ENCODE assay signal across 10 cellular contexts in the genomic region with DNA sequence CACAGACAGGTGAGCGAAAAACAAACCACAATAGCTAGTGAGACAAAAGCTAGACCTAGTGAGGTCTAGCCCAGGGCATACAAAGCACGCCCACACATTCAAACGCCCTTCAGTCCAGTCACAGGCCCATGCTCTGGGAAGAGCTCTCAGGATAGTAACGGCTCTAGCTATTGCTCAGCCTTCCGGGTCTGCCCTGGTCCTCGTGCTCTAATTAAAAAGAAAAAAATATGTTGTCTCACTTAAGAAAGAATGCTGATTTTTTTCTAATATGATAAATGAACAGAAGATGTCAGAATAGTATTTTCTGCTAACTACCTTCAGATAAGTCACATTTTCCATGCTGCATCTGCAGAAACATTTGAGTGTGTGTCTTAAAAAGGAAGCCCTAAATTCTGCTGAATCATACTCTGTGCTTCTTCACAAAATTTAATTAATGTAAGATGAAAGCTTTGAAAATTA.
DNase-seq lines count a peak whose midpoint lies in the region; TF ChIP-seq lines count a peak whose summit lies in the region.
"Had no signal": no experiment of that assay in that cellular context is flagged by ENCODE, and none has a peak within 500 bp of the region (broad histone marks: within the 10 kb centered on the region; RNA-seq: fewer than 3 reads in every experiment).

No MANE protein-coding gene starts in this region.

- H3K4me1 Mint-ChIP-seq in activated naive CD8-positive, alpha-beta T cell treated with anti-CD3 and anti-CD28 coated beads for 36 hours: peaks cover 34% of the 10 kb centered on the region

- TF ChIP-seq CTCF in GM13976 (IDR thresholded peaks at IDR 0.05; ENCODE audit: borderline replicate concordance, control extremely low read depth, extremely low read depth, insufficient read depth, missing control alignments): no peak

- peak overlapping the region; percentile 71 for H3K27ac ChIP-seq in temporal lobe (ENCODE audit: low read depth, low read length)
- H3K27ac ChIP-seq: BLaER1, neutrophil had no signal

- H3K9me3 Mint-ChIP-seq in activated naive CD8-positive, alpha-beta T cell treated with anti-CD3 and anti-CD28 coated beads for 36 hours: peaks cover 9% of the 10 kb centered on the region

- DNase-seq in activated effector memory CD4-positive, alpha-beta T cell treated with anti-CD3 and anti-CD28 coated beads, Interleukin-2, amount 50 U/mL, for 16 hours: peak; percentile 65
- no peak for DNase-seq in activated effector memory CD4-positive, alpha-beta T cell treated with Interleukin-2 at 50 U/mL for 16 hours
- peak; percentile 12 for DNase-seq in activated naive CD8-positive, alpha-beta T cell treated with anti-CD3 and anti-CD28 coated beads for 36 hours
- DNase-seq in iPS-NIHi11 (ENCODE audit: low spot score) (peak; percentile 35), NCI-H226 (no peak), NCI-H69 (lab: John Stamatoyannopoulos, UW) (no peak), GM13976 (ENCODE audit: low spot score) (no peak)

- peaks cover 28% of the 10 kb centered on the region for H3K36me3 Mint-ChIP-seq in activated naive CD8-positive, alpha-beta T cell treated with anti-CD3 and anti-CD28 coated beads for 36 hours

- H3K27me3 Mint-ChIP-seq in activated naive CD8-positive, alpha-beta T cell treated with anti-CD3 and anti-CD28 coated beads for 36 hours: no peaks in the 10 kb centered on the region

- H3K4me3 Mint-ChIP-seq in activated naive CD8-positive, alpha-beta T cell treated with anti-CD3 and anti-CD28 coated beads for 36 hours: peak overlapping the region; percentile 24

- peak overlapping the region; percentile 71 for H3K27ac Mint-ChIP-seq in activated naive CD8-positive, alpha-beta T cell treated with anti-CD3 and anti-CD28 coated beads for 36 hours

- in situ Hi-C loops in GM13976 (cut with MboI; ENCODE audit: low sequenced_read_pairs, unreplicated experiment): no loop called here

Comparison
In these comparisons a context has a peak if more than half of its experiments do, and no peak if none do; other contexts are left out.
1. DNase-seq: peak in activated effector memory CD4-positive, alpha-beta T cell treated with anti-CD3 and anti-CD28 coated beads, Interleukin-2, amount 50 U/mL, for 16 hours (single experiment), activated naive CD8-positive, alpha-beta T cell treated with anti-CD3 and anti-CD28 coated beads for 36 hours (single experiment) and iPS-NIHi11 (single experiment); none in activated effector memory CD4-positive, alpha-beta T cell treated with Interleukin-2 at 50 U/mL for 16 hours (single experiment), NCI-H226 (single experiment), NCI-H69 (single experiment) and GM13976 (single experiment).